ENCODE assay signal across 7 cellular contexts in the genomic region with DNA sequence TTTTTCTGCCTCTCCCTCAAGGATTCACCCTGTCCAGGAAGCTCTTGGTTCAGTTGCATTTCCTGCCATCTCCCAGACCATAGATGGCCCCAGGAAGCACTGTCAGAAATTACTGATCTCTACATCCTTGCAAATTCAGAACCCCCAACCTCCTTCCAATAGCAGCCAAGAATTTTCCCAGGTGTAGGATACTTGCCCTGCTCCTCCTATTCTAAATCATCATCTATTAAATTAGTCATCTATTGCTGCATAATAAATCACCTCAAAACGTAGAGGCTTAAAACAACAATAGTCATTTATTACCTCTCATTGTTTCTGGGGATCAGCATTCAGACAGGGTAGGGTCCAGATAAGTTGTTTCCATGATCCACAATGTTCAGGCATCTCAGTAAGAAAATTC. TPM values are rescaled to one million over a fixed set of nuclear protein-coding genes. Genes with fewer than 3 reads are reported as not detected.
"Had no signal": no experiment of that assay in that cellular context is flagged by ENCODE, and none has a peak within 500 bp of the region (broad histone marks: within the 10 kb centered on the region; RNA-seq: fewer than 3 reads in every experiment).

No MANE protein-coding gene starts in this region.

- ATAC-seq: GM23338, HepG2 had no signal

- DNase-seq: H9, HCEC 1CT, KBM-7 had no signal

- H3K27ac ChIP-seq: HL-60 had no signal

- H3K4me3 ChIP-seq: GM23338 had no signal

RNA-seq across cellular contexts. Expression of a gene that starts 26.1 kb away (rescaled TPM):
- total RNA-seq: GM23338, H1, H9, HepG2 had no signal
